Comparison of ENCODE assay signal across 24 cellular contexts in genomic region chr3:187782008-187782407, GRCh38.
"Had no signal": no experiment of that assay in that cellular context is flagged by ENCODE, and none has a peak within 500 bp of the region (broad histone marks: within the 10 kb centered on the region; RNA-seq: fewer than 3 reads in every experiment).

No MANE protein-coding gene starts in this region.

- H3K4me3 ChIP-seq: ascending aorta, heart left ventricle, thoracic aorta, upper lobe of left lung, vagina had no signal

- H3K9me3 Mint-ChIP-seq: activated CD8-positive, alpha-beta T cell treated with anti-CD3 and anti-CD28 coated beads for 36 hours; naive thymus-derived CD8-positive, alpha-beta T cell had no signal

- H3K36me3 Mint-ChIP-seq: naive thymus-derived CD8-positive, alpha-beta T cell had no signal

- H3K36me3 ChIP-seq: ascending aorta, heart left ventricle, thoracic aorta, upper lobe of left lung, vagina had no signal

- ATAC-seq: activated CD8-positive, alpha-beta T cell treated with anti-CD3 and anti-CD28 coated beads for 36 hours; foreskin keratinocyte; heart left ventricle; naive thymus-derived CD8-positive, alpha-beta T cell; right cardiac atrium; stimulated activated naive CD8-positive, alpha-beta T cell treated with anti-CD3 and anti-CD28 coated beads, Interleukin-15, Interleukin-2, amounts not matched to agents 100 U/mL and 50 U/mL, for 24 hours had no signal

- H3K27me3 ChIP-seq: ascending aorta, foreskin keratinocyte, heart left ventricle, upper lobe of left lung, vagina had no signal

- H3K9me3 ChIP-seq: ascending aorta, heart left ventricle, thoracic aorta, upper lobe of left lung, vagina had no signal

- H3K27me3 Mint-ChIP-seq: activated naive CD8-positive, alpha-beta T cell treated with anti-CD3 and anti-CD28 coated beads, Interleukin-2, amount 10 ng/mL, durations not matched to agents 7 days and 5 days; naive thymus-derived CD8-positive, alpha-beta T cell had no signal

- H3K4me1 ChIP-seq: ascending aorta, vagina had no signal

- H3K27ac ChIP-seq: ascending aorta, foreskin keratinocyte, thoracic aorta, upper lobe of left lung, vagina had no signal

- H3K27ac Mint-ChIP-seq: activated CD8-positive, alpha-beta T cell treated with anti-CD3 and anti-CD28 coated beads for 36 hours; activated naive CD8-positive, alpha-beta T cell treated with anti-CD3 and anti-CD28 coated beads, Interleukin-2, amount 10 ng/mL, durations not matched to agents 7 days and 5 days; immature natural killer cell; naive thymus-derived CD8-positive, alpha-beta T cell had no signal

- DNase-seq: activated CD4-positive, alpha-beta T cell treated with anti-CD3 and anti-CD28 coated beads, Interleukin-2, amount 50 U/mL, for 1 hour; activated CD4-positive, CD25-positive, alpha-beta regulatory T cell treated with anti-CD3 and anti-CD28 coated beads, Interleukin-2, amount 50 U/mL, for 72 hours; activated CD8-positive, alpha-beta T cell treated with anti-CD3 and anti-CD28 coated beads for 36 hours; activated effector memory CD4-positive, alpha-beta T cell treated with Interleukin-2 at 50 U/mL for 16 hours; activated naive CD4-positive, alpha-beta T cell treated with Interleukin-2 at 50 U/mL for 16 hours; activated naive CD8-positive, alpha-beta T cell treated with anti-CD3 and anti-CD28 coated beads, Interleukin-2, amount 10 ng/mL, durations not matched to agents 7 days and 5 days; activated T-cell treated with anti-CD3 and anti-CD28 coated beads, Interleukin-2, amount 50 U/mL, for 48 hours; central memory CD4-positive, alpha-beta T cell; foreskin keratinocyte; heart left ventricle; hypothalamus; immature natural killer cell; midbrain; naive thymus-derived CD8-positive, alpha-beta T cell; right cardiac atrium; stimulated activated CD4-positive, alpha-beta T cell treated with anti-CD3 and anti-CD28 coated beads, Interleukin-12 subunit alpha, Interleukin-12 subunit beta, amount 100 ng/mL, for 4 hours; stimulated activated CD4-positive, alpha-beta T cell treated with anti-CD3 and anti-CD28 coated beads, Interleukin-4, amount 100 ng/mL, for 1 hour; stimulated activated naive CD8-positive, alpha-beta T cell treated with anti-CD3 and anti-CD28 coated beads, Interleukin-15, Interleukin-2, amounts not matched to agents 100 U/mL and 50 U/mL, for 24 hours; T-helper 1 cell; T1000; upper lobe of left lung had no signal

- H3K4me3 Mint-ChIP-seq: activated CD8-positive, alpha-beta T cell treated with anti-CD3 and anti-CD28 coated beads for 36 hours; activated naive CD8-positive, alpha-beta T cell treated with anti-CD3 and anti-CD28 coated beads, Interleukin-2, amount 10 ng/mL, durations not matched to agents 7 days and 5 days; immature natural killer cell; naive thymus-derived CD8-positive, alpha-beta T cell had no signal
